Comparison of ENCODE assay signal across 1 cellular context in the genomic region with DNA sequence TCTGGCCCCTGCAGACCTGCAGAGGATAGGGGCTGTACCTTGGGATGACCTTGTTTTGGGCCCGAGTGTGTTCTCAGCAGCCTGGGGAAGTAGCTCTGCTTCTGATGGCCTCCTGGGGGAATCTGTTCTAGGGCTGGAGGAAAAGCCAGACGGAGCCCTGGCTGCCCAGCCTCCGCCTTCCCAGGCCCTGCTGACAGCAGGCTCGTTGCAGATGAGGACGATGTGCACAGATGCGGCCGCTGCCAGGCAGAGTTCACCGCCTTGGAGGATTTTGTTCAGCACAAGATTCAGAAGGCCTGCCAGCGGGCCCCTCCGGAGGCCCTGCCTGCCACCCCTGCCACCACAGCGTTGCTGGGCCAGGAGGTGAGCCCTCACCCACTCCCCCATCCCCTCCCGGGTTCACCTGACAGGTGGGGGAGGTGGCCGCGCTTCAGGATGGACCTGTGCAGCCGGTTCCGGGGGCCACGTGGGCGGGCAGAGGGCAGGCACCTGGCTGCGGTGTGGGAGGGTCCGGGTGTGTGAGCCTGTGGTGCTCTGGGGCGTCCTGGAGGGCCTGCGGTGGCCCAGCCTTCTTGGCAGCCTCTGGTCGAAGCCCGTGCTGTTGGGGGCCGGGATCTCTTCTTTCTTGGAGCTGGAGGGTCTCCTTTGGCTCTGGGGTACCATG.
TF ChIP-seq lines count a peak whose summit lies in the region.

No MANE protein-coding gene starts in this region.

TF ChIP-seq in K562, 482 proteins besides CTCF, POLR2A, EP300 and RAD21:
- TF ChIP-seq MAFF (IDR thresholded peaks at IDR 0.05; ENCODE audit: low read length) (no peak), ZFPM2 (CRISPR knock-in tag; IDR thresholded peaks at IDR 0.05) (no peak), TAF15 (IDR thresholded peaks at IDR 0.05; ENCODE audit: low read depth, low read length) (no peak), RBFOX2 (IDR thresholded peaks at IDR 0.05; ENCODE audit: low read depth, low read length) (peak; percentile 56), ZNF639 (CRISPR knock-in tag; conservative IDR thresholded peaks at IDR 0.05 in 1 of 2, IDR thresholded peaks at IDR 0.05 in 1 of 2) (no peak)
- TF ChIP-seq, protein P1, sequence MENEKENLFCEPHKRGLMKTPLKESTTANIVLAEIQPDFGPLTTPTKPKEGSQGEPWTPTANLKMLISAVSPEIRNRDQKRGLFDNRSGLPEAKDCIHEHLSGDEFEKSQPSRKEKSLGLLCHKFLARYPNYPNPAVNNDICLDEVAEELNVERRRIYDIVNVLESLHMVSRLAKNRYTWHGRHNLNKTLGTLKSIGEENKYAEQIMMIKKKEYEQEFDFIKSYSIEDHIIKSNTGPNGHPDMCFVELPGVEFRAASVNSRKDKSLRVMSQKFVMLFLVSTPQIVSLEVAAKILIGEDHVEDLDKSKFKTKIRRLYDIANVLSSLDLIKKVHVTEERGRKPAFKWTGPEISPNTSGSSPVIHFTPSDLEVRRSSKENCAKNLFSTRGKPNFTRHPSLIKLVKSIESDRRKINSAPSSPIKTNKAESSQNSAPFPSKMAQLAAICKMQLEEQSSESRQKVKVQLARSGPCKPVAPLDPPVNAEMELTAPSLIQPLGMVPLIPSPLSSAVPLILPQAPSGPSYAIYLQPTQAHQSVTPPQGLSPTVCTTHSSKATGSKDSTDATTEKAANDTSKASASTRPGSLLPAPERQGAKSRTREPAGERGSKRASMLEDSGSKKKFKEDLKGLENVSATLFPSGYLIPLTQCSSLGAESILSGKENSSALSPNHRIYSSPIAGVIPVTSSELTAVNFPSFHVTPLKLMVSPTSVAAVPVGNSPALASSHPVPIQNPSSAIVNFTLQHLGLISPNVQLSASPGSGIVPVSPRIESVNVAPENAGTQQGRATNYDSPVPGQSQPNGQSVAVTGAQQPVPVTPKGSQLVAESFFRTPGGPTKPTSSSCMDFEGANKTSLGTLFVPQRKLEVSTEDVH (IDR thresholded peaks at IDR 0.05; ENCODE audit: low read depth, partially characterized antibody) = no peak
- TF ChIP-seq, protein P2, sequence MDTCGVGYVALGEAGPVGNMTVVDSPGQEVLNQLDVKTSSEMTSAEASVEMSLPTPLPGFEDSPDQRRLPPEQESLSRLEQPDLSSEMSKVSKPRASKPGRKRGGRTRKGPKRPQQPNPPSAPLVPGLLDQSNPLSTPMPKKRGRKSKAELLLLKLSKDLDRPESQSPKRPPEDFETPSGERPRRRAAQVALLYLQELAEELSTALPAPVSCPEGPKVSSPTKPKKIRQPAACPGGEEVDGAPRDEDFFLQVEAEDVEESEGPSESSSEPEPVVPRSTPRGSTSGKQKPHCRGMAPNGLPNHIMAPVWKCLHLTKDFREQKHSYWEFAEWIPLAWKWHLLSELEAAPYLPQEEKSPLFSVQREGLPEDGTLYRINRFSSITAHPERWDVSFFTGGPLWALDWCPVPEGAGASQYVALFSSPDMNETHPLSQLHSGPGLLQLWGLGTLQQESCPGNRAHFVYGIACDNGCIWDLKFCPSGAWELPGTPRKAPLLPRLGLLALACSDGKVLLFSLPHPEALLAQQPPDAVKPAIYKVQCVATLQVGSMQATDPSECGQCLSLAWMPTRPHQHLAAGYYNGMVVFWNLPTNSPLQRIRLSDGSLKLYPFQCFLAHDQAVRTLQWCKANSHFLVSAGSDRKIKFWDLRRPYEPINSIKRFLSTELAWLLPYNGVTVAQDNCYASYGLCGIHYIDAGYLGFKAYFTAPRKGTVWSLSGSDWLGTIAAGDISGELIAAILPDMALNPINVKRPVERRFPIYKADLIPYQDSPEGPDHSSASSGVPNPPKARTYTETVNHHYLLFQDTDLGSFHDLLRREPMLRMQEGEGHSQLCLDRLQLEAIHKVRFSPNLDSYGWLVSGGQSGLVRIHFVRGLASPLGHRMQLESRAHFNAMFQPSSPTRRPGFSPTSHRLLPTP (IDR thresholded peaks at IDR 0.05; ENCODE audit: borderline replicate concordance, extremely low read depth, insufficient read length) = no peak
